30 cellular contexts compared by ENCODE assay signal in genomic region chr1:36540056-36540455, GRCh38. TPM values are rescaled to one million over a fixed set of nuclear protein-coding genes. Genes with fewer than 3 reads are reported as not detected.
"Had no signal": no experiment of that assay in that cellular context is flagged by ENCODE, and none has a peak within 500 bp of the region (broad histone marks: within the 10 kb centered on the region; RNA-seq: fewer than 3 reads in every experiment).

No MANE protein-coding gene starts in this region.

- H3K9me3 ChIP-seq: colonic mucosa, esophagus squamous epithelium, heart right ventricle, mucosa of descending colon, neutrophil, pancreas, right lobe of liver, suprapubic skin, thyroid gland had no signal

- H3K4me1 ChIP-seq: colonic mucosa, esophagus squamous epithelium, heart right ventricle, right lobe of liver, suprapubic skin, thyroid gland had no signal

- H3K36me3 ChIP-seq: colonic mucosa, esophagus squamous epithelium, heart right ventricle, neutrophil, pancreas, right lobe of liver, suprapubic skin, thyroid gland had no signal

- ATAC-seq: heart right ventricle; left colon; mucosa of descending colon; natural killer cell treated with Interleukin-12 subunit alpha and Interleukin-12 subunit beta and Interleukin-15 and Interleukin-18, amount 100 ng/mL, for 72 hours; pancreas; right lobe of liver; stimulated activated naive CD8-positive, alpha-beta T cell treated with anti-CD3 and anti-CD28 coated beads, Interleukin-15, amount 100 ng/mL, for 72 hours had no signal

- H3K4me3 ChIP-seq: colonic mucosa, esophagus squamous epithelium, heart right ventricle, lung, mucosa of descending colon, pancreas, right lobe of liver, smooth muscle cell, suprapubic skin, thyroid gland had no signal

- H3K27me3 ChIP-seq: colonic mucosa, pancreas, right lobe of liver, thyroid gland had no signal

- DNase-seq: colonic mucosa; dermis blood vessel endothelial cell; effector memory CD4-positive, alpha-beta T cell; erythroblast; esophagus squamous epithelium; foreskin melanocyte; glutamatergic neuron; heart right ventricle; hippocampal formation; kidney glomerular epithelial cell; left colon; mucosa of descending colon; naive B cell; pancreas; stimulated activated CD4-positive, alpha-beta T cell treated with anti-CD3 and anti-CD28 coated beads, Interleukin-12 subunit alpha, Interleukin-12 subunit beta, amount 100 ng/mL, for 4 hours; stimulated activated CD4-positive, alpha-beta T cell treated with anti-CD3 and anti-CD28 coated beads, Interleukin-1b, Interleukin-23, amount 100 ng/mL, for 48 hours; stimulated activated CD4-positive, alpha-beta T cell treated with anti-CD3 and anti-CD28 coated beads, Interleukin-4, amount 100 ng/mL, for 1 hour; stimulated activated CD8-positive, alpha-beta memory T cell treated with anti-CD3 and anti-CD28 coated beads, Interleukin-4, amount 100 ng/mL, for 48 hours; stimulated activated naive CD4-positive, alpha-beta T cell; stimulated activated naive CD8-positive, alpha-beta T cell treated with anti-CD3 and anti-CD28 coated beads, Interleukin-15, amount 100 ng/mL, for 72 hours; thyroid gland; trophoblast cell had no signal

- H3K27ac ChIP-seq: colonic mucosa, esophagus squamous epithelium, heart right ventricle, neutrophil, pancreas, right lobe of liver, suprapubic skin, thyroid gland had no signal

RNA-seq across cellular contexts. Expression of gene CSF3R, which starts 57.3 kb away (rescaled TPM):
- total RNA-seq: chondrocyte, dermis blood vessel endothelial cell, neural crest cell had no signal
